In the genomic region with DNA sequence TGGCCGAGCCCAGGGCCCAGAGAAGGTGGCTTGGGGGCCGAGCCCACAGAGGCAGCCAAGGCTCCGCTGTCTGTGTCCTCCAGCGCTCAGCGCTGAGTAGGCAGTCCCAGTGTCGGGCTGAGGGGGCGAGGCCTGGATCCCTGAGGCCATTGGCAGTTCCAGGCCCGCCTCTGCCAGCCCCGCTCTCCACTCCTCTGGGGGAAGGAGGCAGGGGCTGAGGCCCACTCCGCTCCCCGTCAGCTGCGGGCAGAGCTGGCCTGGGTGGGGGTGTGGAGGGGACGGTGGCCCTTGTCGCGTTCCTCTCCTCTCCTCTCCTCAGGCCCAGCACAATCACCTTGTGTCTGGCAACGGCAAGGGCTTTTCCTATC, we compare ENCODE assay signal across 11 cellular contexts.
A peak's percentile ranks its signal among the peaks of the same experiment; 100 is the strongest.
DNase-seq lines count a peak whose midpoint lies in the region; ATAC-seq lines count a peak whose summit lies in the region.
"Had no signal": no experiment of that assay in that cellular context is flagged by ENCODE, and none has a peak within 500 bp of the region (broad histone marks: within the 10 kb centered on the region; RNA-seq: fewer than 3 reads in every experiment).

No MANE protein-coding gene starts in this region.

- peak; percentile 63 to 74 for ATAC-seq in right cardiac atrium
- no peak for ATAC-seq in activated CD4-positive, CD25-positive, alpha-beta regulatory T cell treated with anti-CD3 and anti-CD28 coated beads, Interleukin-2, amount 50 U/mL, for 24 hours
- no peak for ATAC-seq in HG03280 (IDR thresholded peaks at IDR 0.05; ENCODE audit: unreplicated experiment)

- 30% methylated on average over 16 of the region's 16 CpGs for WGBS in right cardiac atrium

- no peak overlapping the region for H3K4me3 ChIP-seq in right cardiac atrium (ENCODE audit: low read length)

- peak overlapping the region; percentile 65 for H3K27ac ChIP-seq in right cardiac atrium (ENCODE audit: low read length)

- peaks cover 8% of the 10 kb centered on the region for H3K4me1 ChIP-seq in right cardiac atrium (ENCODE audit: control insufficient read depth, insufficient read depth, low read length)

- no peaks in the 10 kb centered on the region for H3K27me3 ChIP-seq in right cardiac atrium (ENCODE audit: control insufficient read depth, insufficient read depth)

- no peaks in the 10 kb centered on the region for H3K9me3 ChIP-seq in right cardiac atrium (ENCODE audit: control insufficient read depth, low read length)

- DNase-seq in EH (ENCODE audit: low read depth): peak; percentile 27
- peak in 39 of 56 donors; percentile 4 to 67 (median 25) for DNase-seq in amygdala (lab: John Stamatoyannopoulos, UW)
- peak; percentile 72 to 91 (median 90) for DNase-seq in right cardiac atrium
- DNase-seq in posterior cingulate gyrus: peak; percentile 49 to 94 (median 67)
- no peak for DNase-seq in NCI-H226
- no peak for DNase-seq in activated T-cell treated with anti-CD3 and anti-CD28 coated beads for 4 hours
- DNase-seq: activated gamma-delta T cell; CD8-positive, alpha-beta memory T cell; NCI-H1048 had no signal

- intact Hi-C loops in right cardiac atrium (cut with DNase I) (no loop called here), posterior cingulate gyrus (cut with DNase I) (no loop called here)

Comparison
In these comparisons a context has a peak if more than half of its experiments do, and no peak if none do; other contexts are left out.
1. DNase-seq: peak in EH (single experiment), amygdala (39 of 56), right cardiac atrium (3 of 3) and posterior cingulate gyrus (10 of 10); none in NCI-H226 (single experiment) and activated T-cell treated with anti-CD3 and anti-CD28 coated beads for 4 hours (single experiment).
2. ATAC-seq: peak in right cardiac atrium (2 of 2); none in activated CD4-positive, CD25-positive, alpha-beta regulatory T cell treated with anti-CD3 and anti-CD28 coated beads, Interleukin-2, amount 50 U/mL, for 24 hours (0 of 2) and HG03280 (single experiment).